In genomic region chr6:3118353-3119039, GRCh38 we compare ENCODE assay signal across 8 cellular contexts. TPM values are rescaled to one million over a fixed set of nuclear protein-coding genes. Genes with fewer than 3 reads are reported as not detected.
DNase-seq lines count a peak whose midpoint lies in the region; ATAC-seq and TF ChIP-seq lines count a peak whose summit lies in the region.

BPHL (plus strand) TSS chr6:3118711; CDS start chr6:3118741, 30 bp downstream.

- H3K27me3 ChIP-seq in HAP-1 (ENCODE audit: low read depth) (no peaks in the 10 kb centered on the region), MG63 (no peaks in the 10 kb centered on the region), neural cell (ENCODE audit: insufficient read depth, low read depth, low read length) (no peaks in the 10 kb centered on the region)

- H4K20me1 ChIP-seq in neural cell (ENCODE audit: insufficient read depth), result no peaks in the 10 kb centered on the region

- H3K4me1 Mint-ChIP-seq in stimulated activated naive CD8-positive, alpha-beta T cell treated with anti-CD3 and anti-CD28 coated beads, Interleukin-15, amount 100 ng/mL, for 72 hours, result peaks cover 28% of the 10 kb centered on the region

- DNase-seq in G401 (ENCODE audit: low spot score) (peak; percentile 96), HAP-1 (ENCODE audit: low spot score in 2 of 2) (peak; percentile 91 to 99), MG63 (peak; percentile 88), SHP77 (lab: John Stamatoyannopoulos, UW) (peak; percentile 85 to 96), activated gamma-delta T cell treated with Interleukin-2 at 50 U/mL for 16 hours (peak; percentile 100), fibroblast of villous mesenchyme (ENCODE audit: low read depth) (peak; percentile 92)
- peak; percentile 99 to 100 for DNase-seq in stimulated activated naive CD8-positive, alpha-beta T cell treated with anti-CD3 and anti-CD28 coated beads, Interleukin-15, amount 100 ng/mL, for 72 hours

- H2AFZ ChIP-seq in neural cell (ENCODE audit: low read depth, low read length), result peak within 1 kb of the TSS; percentile 97

- no peaks in the 10 kb centered on the region for H3F3A ChIP-seq in neural cell (ENCODE audit: insufficient read depth, low read length, poor library complexity, severe bottlenecking)

- no peaks in the 10 kb centered on the region for H3K9me3 Mint-ChIP-seq in stimulated activated naive CD8-positive, alpha-beta T cell treated with anti-CD3 and anti-CD28 coated beads, Interleukin-15, amount 100 ng/mL, for 72 hours

- peak within 1 kb of the TSS; percentile 84 to 92 for H3K4me3 Mint-ChIP-seq in stimulated activated naive CD8-positive, alpha-beta T cell treated with anti-CD3 and anti-CD28 coated beads, Interleukin-15, amount 100 ng/mL, for 72 hours

- H3K4me2 ChIP-seq in neural cell (ENCODE audit: low read length), result peak within 1 kb of the TSS; percentile 72

- H3K9ac ChIP-seq in neural cell (ENCODE audit: low read length), result peak within 1 kb of the TSS; percentile 96

- peak within 1 kb of the TSS; percentile 93 for H3K27ac ChIP-seq in neural cell (ENCODE audit: low read length)

- peaks cover 12% of the 10 kb centered on the region for H3K4me1 ChIP-seq in HAP-1

- TF ChIP-seq EP300 in neural cell (conservative IDR thresholded peaks at IDR 0.05; ENCODE audit: poor library complexity, severe bottlenecking), result peak; percentile 53

- peaks cover 23% of the 10 kb centered on the region for H3K79me2 ChIP-seq in neural cell (replicated peaks; ENCODE audit: insufficient read depth, low read length)

- in situ Hi-C loops in G401 (cut with HindIII; ENCODE audit: low sequenced_read_pairs) (no loop called here), HAP-1 (cut with MboI; ENCODE audit: low sequenced_read_pairs) (no loop called here)

- H3K4me3 ChIP-seq in HAP-1 (peak within 1 kb of the TSS; percentile 75), MG63 (peak within 1 kb of the TSS; percentile 92), fibroblast of villous mesenchyme (ENCODE audit: low read depth, low read length) (peak within 1 kb of the TSS; percentile 85), neural cell (ENCODE audit: low read length) (peak within 1 kb of the TSS; percentile 96)

- H3K27me3 Mint-ChIP-seq in stimulated activated naive CD8-positive, alpha-beta T cell treated with anti-CD3 and anti-CD28 coated beads, Interleukin-15, amount 100 ng/mL, for 72 hours, result no peaks in the 10 kb centered on the region

- H3K9me2 ChIP-seq in neural cell (ENCODE audit: insufficient read depth, low read length), result no peaks in the 10 kb centered on the region

- peak; percentile 93 for ATAC-seq in stimulated activated naive CD8-positive, alpha-beta T cell treated with anti-CD3 and anti-CD28 coated beads, Interleukin-15, amount 100 ng/mL, for 72 hours

- no peaks in the 10 kb centered on the region for H3K9me3 ChIP-seq in HAP-1
- H3K9me3 ChIP-seq in MG63, result no peaks in the 10 kb centered on the region
- H3K9me3 ChIP-seq in neural cell (ENCODE audit: low read length), result no peaks in the 10 kb centered on the region

- H3K36me3 ChIP-seq in HAP-1 (replicated peaks) (peaks cover 10% of the 10 kb centered on the region), MG63 (peaks cover 2% of the 10 kb centered on the region; the same call in 1 of the 2 replicates), neural cell (ENCODE audit: insufficient read depth, low read length) (no peaks in the 10 kb centered on the region)

- H3K27ac Mint-ChIP-seq in stimulated activated naive CD8-positive, alpha-beta T cell treated with anti-CD3 and anti-CD28 coated beads, Interleukin-15, amount 100 ng/mL, for 72 hours, result peak within 1 kb of the TSS; percentile 76 to 96

- TF ChIP-seq CTCF in fibroblast of villous mesenchyme (IDR thresholded peaks at IDR 0.05; ENCODE audit: insufficient read depth, low read depth, low read length) (no peak), neural cell (IDR thresholded peaks at IDR 0.05; ENCODE audit: poor library complexity, severe bottlenecking) (peak; percentile 41)

- no peak for TF ChIP-seq RAD21 in neural cell (conservative IDR thresholded peaks at IDR 0.05)

TF ChIP-seq in neural cell, 6 proteins besides CTCF, POLR2A, EP300 and RAD21:
- TF ChIP-seq POLR2AphosphoS5 (IDR thresholded peaks at IDR 0.05) (peak; percentile 98), TAF1 (IDR thresholded peaks at IDR 0.05; ENCODE audit: low read depth) (peak; percentile 47), EZH2 (IDR thresholded peaks at IDR 0.05; ENCODE audit: borderline replicate concordance, insufficient read depth, low read length, poor library complexity, severe bottlenecking) (no peak), REST (IDR thresholded peaks at IDR 0.05; ENCODE audit: borderline replicate concordance) (peak; percentile 50), MXI1 (conservative IDR thresholded peaks at IDR 0.05; ENCODE audit: poor library complexity, severe bottlenecking) (peak; percentile 92), SMC3 (conservative IDR thresholded peaks at IDR 0.05; ENCODE audit: poor library complexity) (peak; percentile 32)
TF ChIP-seq in neural cell: peak in this region for 5.

RNA-seq across cellular contexts. Expression of gene BPHL, which starts in this region (rescaled TPM):
- 47.0 and 56.9 TPM in 2 replicates for total RNA-seq in G401 (2014; rRNA removed; shearing (Covaris generic))
- 5.8 and 9.6 TPM in 2 replicates for total RNA-seq in MG63 (2014; rRNA removed; shearing (Covaris generic); ENCODE audit: low replicate concordance)
- total RNA-seq in fibroblast of villous mesenchyme, result 16.1 and 17.3 TPM in 2 replicates
- polyA plus RNA-seq in neural cell, result 74.9 and 85.8 TPM in 2 replicates
- polyA minus RNA-seq in neural cell, result 34.6 and 36.8 TPM in 2 replicates

Comparison
In these comparisons a context has a peak if more than half of its experiments do, and no peak if none do; other contexts are left out.
1. Peak in every context shown above with its lines: DNase-seq, ATAC-seq, H3K4me3 ChIP-seq and H3K27ac ChIP-seq.